ENCODE assay signal across 25 cellular contexts in genomic region chr9:12851331-12851730, GRCh38.
"Had no signal": no experiment of that assay in that cellular context is flagged by ENCODE, and none has a peak within 500 bp of the region (broad histone marks: within the 10 kb centered on the region; RNA-seq: fewer than 3 reads in every experiment).

No MANE protein-coding gene starts in this region.

- H3K36me3 ChIP-seq: gastrocnemius medialis, heart left ventricle, ovary, sigmoid colon, spleen, tibial artery had no signal

- H3K27ac ChIP-seq: dorsolateral prefrontal cortex, gastrocnemius medialis, heart left ventricle, hepatocyte, ovary, psoas muscle, sigmoid colon, spleen, testis, tibial artery had no signal

- H3K9me3 ChIP-seq: gastrocnemius medialis, ovary, psoas muscle, sigmoid colon, testis, tibial artery had no signal

- H2AFZ ChIP-seq: hepatocyte had no signal

- H3K4me3 ChIP-seq: dorsolateral prefrontal cortex, gastrocnemius medialis, heart left ventricle, hepatocyte, lung, ovary, psoas muscle, sigmoid colon, skin epidermis, spleen, testis, tibial artery had no signal

- H3K79me2 ChIP-seq: hepatocyte had no signal

- H3K4me2 ChIP-seq: hepatocyte had no signal

- ATAC-seq: gastrocnemius medialis; heart left ventricle; left lobe of liver; naive thymus-derived CD4-positive, alpha-beta T cell; psoas muscle; right cardiac atrium; stimulated activated memory B cell treated with anti-CD40 and anti-IgM and Interleukin-4, amounts not matched to agents 10 μg/mL and 1 μg/mL and 100 μg/mL, for 72 hours; stimulated activated naive CD8-positive, alpha-beta T cell treated with anti-CD3 and anti-CD28 coated beads, Interleukin-15, Interleukin-2, amounts not matched to agents 100 U/mL and 50 U/mL, for 24 hours had no signal

- H3K4me1 ChIP-seq: gastrocnemius medialis, psoas muscle, spleen, testis had no signal

- H3K27me3 ChIP-seq: dorsolateral prefrontal cortex, gastrocnemius medialis, heart left ventricle, hepatocyte, ovary, sigmoid colon, spleen, testis, tibial artery had no signal

- DNase-seq: dorsolateral prefrontal cortex; effector CD4-positive, alpha-beta T cell; foreskin fibroblast; gastrocnemius medialis; heart left ventricle; kidney; midbrain; naive thymus-derived CD4-positive, alpha-beta T cell; occipital lobe; ovary; posterior cingulate gyrus; psoas muscle; right cardiac atrium; sigmoid colon; spleen; stimulated activated CD4-positive, alpha-beta T cell treated with anti-CD3 and anti-CD28 coated beads, Interleukin-4, amount 100 ng/mL, for 4 hours; stimulated activated naive CD8-positive, alpha-beta T cell treated with anti-CD3 and anti-CD28 coated beads, Interleukin-15, Interleukin-2, amounts not matched to agents 100 U/mL and 50 U/mL, for 24 hours; substantia nigra; testis; tibial artery had no signal
